ENCODE assay signal across 12 cellular contexts in the genomic region with DNA sequence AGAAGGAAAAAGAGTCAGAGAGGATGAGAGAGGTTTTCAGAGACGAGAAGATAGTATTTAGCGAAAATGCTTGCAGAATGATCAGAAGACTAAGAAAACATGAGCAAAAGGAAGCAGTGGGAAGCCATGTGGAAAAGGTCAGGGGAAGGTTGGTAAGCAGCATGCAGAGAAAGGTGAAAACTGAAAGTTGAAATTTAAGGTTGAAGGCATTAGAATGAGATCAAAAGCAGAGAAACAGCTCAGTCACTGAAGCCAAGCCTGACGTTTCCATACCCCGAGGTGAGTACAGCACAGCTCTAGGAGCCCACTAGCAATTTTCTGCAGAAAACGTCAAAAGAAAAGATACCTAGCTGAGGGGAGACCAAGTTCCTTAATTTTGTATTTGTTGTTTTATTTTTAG. TPM values are rescaled to one million over a fixed set of nuclear protein-coding genes. Genes with fewer than 3 reads are reported as not detected.
DNase-seq lines count a peak whose midpoint lies in the region; ATAC-seq and TF ChIP-seq lines count a peak whose summit lies in the region.
"Had no signal": no experiment of that assay in that cellular context is flagged by ENCODE, and none has a peak within 500 bp of the region (broad histone marks: within the 10 kb centered on the region; RNA-seq: fewer than 3 reads in every experiment).

No MANE protein-coding gene starts in this region.

- TF ChIP-seq EP300 in stomach (IDR thresholded peaks at IDR 0.05) = no peak

- WGBS in smooth muscle cell (ENCODE audit: low lambda C conversion rate) = 75% methylated on average over 5 of the region's 5 CpGs
- WGBS in stomach, 5 donors = 58 to 68% (median 62%) methylated on average over 5 of the region's 5 CpGs

- H3K27me3 ChIP-seq in smooth muscle cell (ENCODE audit: low read depth) (no peaks in the 10 kb centered on the region), stomach (no peaks in the 10 kb centered on the region)

- ATAC-seq in GM19324 (IDR thresholded peaks at IDR 0.05; ENCODE audit: low FRiP score, unreplicated experiment) = peak; percentile 68
- peak; percentile 77 for ATAC-seq in HG03039 (IDR thresholded peaks at IDR 0.05; ENCODE audit: unreplicated experiment)
- ATAC-seq in activated naive CD4-positive, alpha-beta T cell treated with anti-CD3 and anti-CD28 coated beads, Interleukin-2, amount 50 U/mL, for 72 hours = peak; percentile 77 to 91

- H3K4me3 ChIP-seq in smooth muscle cell (no peak overlapping the region), stomach (no peak overlapping the region)

- peak overlapping the region; percentile 38 to 62 for H3K27ac Mint-ChIP-seq in activated naive CD4-positive, alpha-beta T cell treated with anti-CD3 and anti-CD28 coated beads, Interleukin-2, amount 50 U/mL, for 72 hours

- no peak overlapping the region for H2AFZ ChIP-seq in smooth muscle cell (ENCODE audit: low read depth)

- peak; percentile 39 for DNase-seq in GM10248 (ENCODE audit: extremely low spot score)
- no peak for DNase-seq in activated naive CD4-positive, alpha-beta T cell treated with anti-CD3 and anti-CD28 coated beads, Interleukin-2, amount 50 U/mL, for 72 hours (ENCODE audit: low spot score in 2 of 2)
- DNase-seq in smooth muscle cell (lab: John Stamatoyannopoulos, UW; ENCODE audit: unreplicated experiment) = no peak
- DNase-seq in stomach = no peak
- no peak for DNase-seq in stimulated activated naive CD4-positive, alpha-beta T cell treated with Interleukin-2 at 50 U/mL for 16 hours (lab: John Stamatoyannopoulos, UW)
- DNase-seq in activated effector memory CD4-positive, alpha-beta T cell treated with anti-CD3 and anti-CD28 coated beads, Interleukin-2, amount 50 U/mL, for 16 hours = no peak
- DNase-seq: DND-41; effector CD8-positive, alpha-beta T cell; islet precursor cell had no signal

- TF ChIP-seq POLR2A in stomach (IDR thresholded peaks at IDR 0.05) = no peak

- intact Hi-C loops in stomach (cut with DNase I; ENCODE audit: low total_unique reads) = no loop called here

- H3K27ac ChIP-seq in smooth muscle cell (ENCODE audit: low read depth) (no peak overlapping the region), stomach (no peak overlapping the region)
- H3K27ac ChIP-seq: HL-60 had no signal

- H3F3A ChIP-seq in smooth muscle cell (ENCODE audit: low read depth) = no peaks in the 10 kb centered on the region

- H3K36me3 Mint-ChIP-seq in activated naive CD4-positive, alpha-beta T cell treated with anti-CD3 and anti-CD28 coated beads, Interleukin-2, amount 50 U/mL, for 72 hours = peaks cover 4 to 27% of the 10 kb centered on the region in 2 donors

- H3K9ac ChIP-seq in smooth muscle cell (ENCODE audit: low read depth) = no peak overlapping the region

- H3K9me3 ChIP-seq in smooth muscle cell (replicated peaks; ENCODE audit: low read depth) (no peaks in the 10 kb centered on the region), stomach (peaks cover 0 to 6% (median 0%) of the 10 kb centered on the region in 4 donors)

- no peaks in the 10 kb centered on the region for H3K36me3 ChIP-seq in smooth muscle cell (ENCODE audit: low read depth)
- H3K36me3 ChIP-seq in stomach = no peaks in the 10 kb centered on the region

- TF ChIP-seq CTCF in GM10248 (IDR thresholded peaks at IDR 0.05; ENCODE audit: control extremely low read depth, extremely low read depth, low read depth, missing control alignments) (no peak), smooth muscle cell (IDR thresholded peaks at IDR 0.05; ENCODE audit: borderline replicate concordance, insufficient read depth, poor library complexity, severe bottlenecking) (no peak), stomach (IDR thresholded peaks at IDR 0.05) (no peak)

- peaks cover 12 to 13% of the 10 kb centered on the region in 2 donors for H3K9me3 Mint-ChIP-seq in activated naive CD4-positive, alpha-beta T cell treated with anti-CD3 and anti-CD28 coated beads, Interleukin-2, amount 50 U/mL, for 72 hours

- POLR2A ChIA-PET in GM10248 (lab: Yijun Ruan, JAX) = no interaction called here

- CTCF ChIA-PET in GM10248 (lab: Yijun Ruan, JAX) = interaction anchor here (1.3 to 1.8 kb wide), 3 partner anchors 14 to 202 kb away, joined by 3 to 6 read pairs (median 5); no protein-coding TSS in a partner anchor

- no peaks in the 10 kb centered on the region for H3K79me2 ChIP-seq in smooth muscle cell (ENCODE audit: low read depth)

- no peaks in the 10 kb centered on the region for H4K20me1 ChIP-seq in smooth muscle cell (ENCODE audit: low read depth)

- H3K4me2 ChIP-seq in smooth muscle cell = no peak overlapping the region

- H3K4me1 ChIP-seq in smooth muscle cell (ENCODE audit: low read depth) = no peaks in the 10 kb centered on the region
- H3K4me1 ChIP-seq in stomach = peaks cover 0 to 5% (median 1%) of the 10 kb centered on the region in 4 donors

RNA-seq across cellular contexts. Expression of a gene that starts 19.1 kb away (rescaled TPM):
- total RNA-seq in activated naive CD4-positive, alpha-beta T cell treated with anti-CD3 and anti-CD28 coated beads, Interleukin-2, amount 50 U/mL, for 72 hours = 10 to 100 TPM; 44.7 to 49.2 TPM
- total RNA-seq in smooth muscle cell (12.9 and 16.9 TPM in 2 replicates), stomach (10 to 100 TPM in 3 of 5 donors, 1 to 10 TPM in 2; 5.4 to 37.9 (median 13.4) TPM)
- polyA plus RNA-seq in smooth muscle cell (12.1 and 14.7 TPM in 2 replicates), stomach (10 to 100 TPM; 13.1 to 24.1 (median 14.1) TPM)
